In genomic region chr13:45439781-45440462, GRCh38 we compare ENCODE assay signal across 2 cellular contexts.
TF ChIP-seq lines count a peak whose summit lies in the region.

No MANE protein-coding gene starts in this region.

TF ChIP-seq in HEK293, 187 proteins besides CTCF, POLR2A, EP300 and RAD21 (continues in another document):
- no peak for TF ChIP-seq ZSCAN18 (tag by site-specific recombination; IDR thresholded peaks at IDR 0.05)
- TF ChIP-seq ZNF10 (tag by site-specific recombination; IDR thresholded peaks at IDR 0.05): no peak
- TF ChIP-seq ZNF280C (tag by site-specific recombination; IDR thresholded peaks at IDR 0.05): no peak
- TF ChIP-seq PRDM10 (tag by site-specific recombination; IDR thresholded peaks at IDR 0.05): 0 out of 2 replicates have a peak, but pooled peaks have one; percentile 17
- TF ChIP-seq ZNF391 (tag by site-specific recombination; IDR thresholded peaks at IDR 0.05; ENCODE audit: borderline replicate concordance, low read depth): no peak
- TF ChIP-seq ZNF248 (tag by site-specific recombination; IDR thresholded peaks at IDR 0.05): no peak
- TF ChIP-seq ZBTB49 (tag by site-specific recombination; IDR thresholded peaks at IDR 0.05; ENCODE audit: low read depth): no peak
- TF ChIP-seq YY1 (tag by site-specific recombination; IDR thresholded peaks at IDR 0.05): no peak
- TF ChIP-seq TSHZ1 (tag by site-specific recombination; IDR thresholded peaks at IDR 0.05; ENCODE audit: borderline replicate concordance): no peak

TF ChIP-seq in HepG2, 621 proteins besides CTCF, POLR2A, EP300 and RAD21:
- TF ChIP-seq ZFP82 (CRISPR knock-in tag; IDR thresholded peaks at IDR 0.05; ENCODE audit: borderline replicate concordance) (0 out of 2 replicates have a peak, but pooled peaks have one; percentile 70), ZNF569 (CRISPR knock-in tag; IDR thresholded peaks at IDR 0.05; ENCODE audit: borderline replicate concordance) (no peak), ZNF770 (CRISPR knock-in tag; IDR thresholded peaks at IDR 0.05) (peak; percentile 42; the same call in 1 of the 2 replicates), HINFP (CRISPR knock-in tag; IDR thresholded peaks at IDR 0.05; ENCODE audit: low read depth) (0 out of 2 replicates have a peak, but pooled peaks have one; percentile 10)
TF ChIP-seq in HepG2: peak in this region for 3.
